19 cellular contexts compared by ENCODE assay signal in the genomic region with DNA sequence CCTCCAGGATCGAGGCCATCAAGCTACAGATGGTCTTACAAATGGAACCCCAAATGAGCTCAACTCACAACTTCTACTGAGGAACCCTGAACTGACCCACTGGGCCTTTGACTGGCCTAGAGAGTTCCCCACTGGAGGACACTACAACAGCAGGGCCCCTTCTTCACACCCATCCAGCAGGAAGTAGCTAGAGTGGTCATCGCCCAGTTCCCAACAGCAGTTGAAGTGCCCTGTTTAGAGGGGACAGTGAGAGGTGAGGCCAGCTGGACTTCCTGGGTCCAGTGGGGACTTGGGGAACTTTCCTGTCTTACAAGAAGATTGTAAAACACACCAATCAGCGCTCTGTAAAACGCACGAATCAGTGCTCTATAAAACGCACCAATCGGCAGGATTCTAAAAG.
A peak's percentile ranks its signal among the peaks of the same experiment; 100 is the strongest.
DNase-seq lines count a peak whose midpoint lies in the region; ATAC-seq lines count a peak whose summit lies in the region.
"Had no signal": no experiment of that assay in that cellular context is flagged by ENCODE, and none has a peak within 500 bp of the region (broad histone marks: within the 10 kb centered on the region; RNA-seq: fewer than 3 reads in every experiment).

No MANE protein-coding gene starts in this region.

- intact Hi-C loops in activated naive CD4-positive, alpha-beta T cell treated with anti-CD3 and anti-CD28 coated beads for 36 hours (cut with micrococcal nuclease) = no loop called here

- peak; percentile 81 for DNase-seq in activated naive CD4-positive, alpha-beta T cell treated with anti-CD3 and anti-CD28 coated beads for 36 hours
- no peak for DNase-seq in activated naive CD4-positive, alpha-beta T cell (lab: John Stamatoyannopoulos, UW)
- DNase-seq in M059J (ENCODE audit: low read depth) (peak; percentile 3), amniotic stem cell (lab: John Stamatoyannopoulos, UW) (no peak), NCI-H446 treated with DMSO at 0.1 percent for 48 hours (lab: John Stamatoyannopoulos, UW) (no peak)
- DNase-seq in stimulated activated CD8-positive, alpha-beta memory T cell treated with anti-CD3 and anti-CD28 coated beads, Interleukin-4, amount 100 ng/mL, for 48 hours = peak; percentile 42
- DNase-seq: body of pancreas; foreskin keratinocyte; HCEC 1CT; mesendoderm; NCI-H1694 treated with DMSO at 0.1 percent for 48 hours; NCI-H69; occipital lobe; RPMI8226; stimulated activated CD4-positive, alpha-beta T cell treated with anti-CD3 and anti-CD28 coated beads, Interleukin-2, amount 100 ng/mL, for 24 hours; uterus had no signal

- no peak for ATAC-seq in activated T-helper 17 cell treated with anti-CD3 and anti-CD28 coated beads, Interleukin-2, amount 50 U/mL, for 72 hours (replicated peaks)
- no peak for ATAC-seq in GM19397 (IDR thresholded peaks at IDR 0.05; ENCODE audit: unreplicated experiment)
- ATAC-seq: body of pancreas, foreskin keratinocyte had no signal

- no peaks in the 10 kb centered on the region for H3K27me3 Mint-ChIP-seq in activated naive CD4-positive, alpha-beta T cell treated with anti-CD3 and anti-CD28 coated beads for 36 hours (ENCODE audit: low read depth)
- no peaks in the 10 kb centered on the region for H3K27me3 Mint-ChIP-seq in activated T-helper 17 cell treated with anti-CD3 and anti-CD28 coated beads, Interleukin-2, amount 50 U/mL, for 72 hours

- H3K27ac Mint-ChIP-seq in activated naive CD4-positive, alpha-beta T cell treated with anti-CD3 and anti-CD28 coated beads for 36 hours = peak overlapping the region; percentile 22
- peak overlapping the region; percentile 70 for H3K27ac Mint-ChIP-seq in activated T-helper 17 cell treated with anti-CD3 and anti-CD28 coated beads, Interleukin-2, amount 50 U/mL, for 72 hours
- H3K27ac Mint-ChIP-seq: T-helper 1 cell treated with Interleukin-12 subunit alpha and Interleukin-12 subunit beta and Interleukin-4 antibody, amounts not matched to agents 30 μg/mL and 1 μg/mL, for 36 hours had no signal

- CTCF ChIA-PET in activated naive CD4-positive, alpha-beta T cell treated with anti-CD3 and anti-CD28 coated beads for 36 hours (lab: Charles Lee) = interaction anchor here (0.6 to 1.1 kb wide), 2 partner anchors 14 to 1308 kb away, joined by 3 to 6 read pairs; no protein-coding TSS in a partner anchor

- H3K4me1 Mint-ChIP-seq in activated naive CD4-positive, alpha-beta T cell treated with anti-CD3 and anti-CD28 coated beads for 36 hours (ENCODE audit: low read depth) = peaks cover 74% of the 10 kb centered on the region
- H3K4me1 Mint-ChIP-seq in activated T-helper 17 cell treated with anti-CD3 and anti-CD28 coated beads, Interleukin-2, amount 50 U/mL, for 72 hours = peaks cover 57% of the 10 kb centered on the region

- peaks cover 28% of the 10 kb centered on the region for H3K36me3 Mint-ChIP-seq in activated naive CD4-positive, alpha-beta T cell treated with anti-CD3 and anti-CD28 coated beads for 36 hours (ENCODE audit: low read depth)
- H3K36me3 Mint-ChIP-seq in activated T-helper 17 cell treated with anti-CD3 and anti-CD28 coated beads, Interleukin-2, amount 50 U/mL, for 72 hours (ENCODE audit: low read depth) = no peaks in the 10 kb centered on the region

- peaks cover 29% of the 10 kb centered on the region for H3K9me3 Mint-ChIP-seq in activated naive CD4-positive, alpha-beta T cell treated with anti-CD3 and anti-CD28 coated beads for 36 hours
- H3K9me3 Mint-ChIP-seq in activated T-helper 17 cell treated with anti-CD3 and anti-CD28 coated beads, Interleukin-2, amount 50 U/mL, for 72 hours = peaks cover 3% of the 10 kb centered on the region

- no peak overlapping the region for H3K4me3 Mint-ChIP-seq in activated naive CD4-positive, alpha-beta T cell treated with anti-CD3 and anti-CD28 coated beads for 36 hours
- no peak overlapping the region for H3K4me3 Mint-ChIP-seq in activated T-helper 17 cell treated with anti-CD3 and anti-CD28 coated beads, Interleukin-2, amount 50 U/mL, for 72 hours
- H3K4me3 Mint-ChIP-seq: T-helper 1 cell treated with Interleukin-12 subunit alpha and Interleukin-12 subunit beta and Interleukin-4 antibody, amounts not matched to agents 30 μg/mL and 1 μg/mL, for 36 hours had no signal

Comparison
In these comparisons a context has a peak if more than half of its experiments do, and no peak if none do; other contexts are left out.
1. DNase-seq: peak in activated naive CD4-positive, alpha-beta T cell treated with anti-CD3 and anti-CD28 coated beads for 36 hours (single experiment), M059J (single experiment) and stimulated activated CD8-positive, alpha-beta memory T cell treated with anti-CD3 and anti-CD28 coated beads, Interleukin-4, amount 100 ng/mL, for 48 hours (single experiment); none in activated naive CD4-positive, alpha-beta T cell (0 of 4), amniotic stem cell (single experiment) and NCI-H446 treated with DMSO at 0.1 percent for 48 hours (single experiment).